Comparison of ENCODE assay signal across 1 cellular context in genomic region chr2:95269745-95270144, GRCh38. TPM values are rescaled to one million over a fixed set of nuclear protein-coding genes. Genes with fewer than 3 reads are reported as not detected.
"Had no signal": no experiment of that assay in that cellular context is flagged by ENCODE, and none has a peak within 500 bp of the region (broad histone marks: within the 10 kb centered on the region; RNA-seq: fewer than 3 reads in every experiment).

No MANE protein-coding gene starts in this region.

RNA-seq across cellular contexts. Expression of gene KCNIP3, which starts 27.4 kb away (rescaled TPM):
- total RNA-seq: OCI-LY7 had no signal
